ENCODE assay signal across 8 cellular contexts in the genomic region with DNA sequence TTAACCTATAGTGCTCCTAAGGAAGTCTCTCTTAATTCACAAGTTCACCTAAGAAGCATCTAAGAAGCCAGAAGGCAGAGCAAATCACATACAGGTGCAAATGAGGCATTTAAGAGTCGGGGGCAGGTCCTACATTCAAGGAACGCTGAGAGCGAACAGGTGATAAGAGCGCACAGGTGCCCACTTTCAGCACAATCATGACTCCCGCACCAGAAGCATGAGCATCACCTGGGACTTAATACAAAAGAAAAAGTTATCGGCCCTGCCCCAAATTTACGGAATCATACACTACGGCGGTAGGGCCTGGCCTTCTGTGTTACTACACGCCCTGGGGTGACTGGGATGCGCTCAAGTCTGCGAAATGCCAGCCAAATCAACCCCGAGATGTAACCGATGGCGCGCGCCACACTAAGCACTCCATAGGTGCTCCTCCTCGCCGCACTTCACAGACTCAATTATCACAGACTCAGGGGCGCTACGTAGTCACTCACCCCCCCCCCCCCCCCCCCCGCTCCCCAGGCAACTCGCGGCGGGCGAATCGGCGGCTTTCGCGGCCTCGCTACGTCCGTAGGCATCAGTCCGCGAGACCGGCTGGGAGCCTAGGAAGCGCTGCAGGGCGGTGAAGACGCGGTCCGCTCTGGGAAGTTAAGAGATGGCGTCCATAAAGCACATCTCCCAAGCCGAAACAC. TPM values are rescaled to one million over a fixed set of nuclear protein-coding genes. Genes with fewer than 3 reads are reported as not detected.
DNase-seq lines count a peak whose midpoint lies in the region; ATAC-seq and TF ChIP-seq lines count a peak whose summit lies in the region.

No MANE protein-coding gene starts in this region.

- DNase-seq in GM10266 (ENCODE audit: extremely low spot score) (peak; percentile 39), NCI-H1092 treated with DMSO at 0.1 percent for 48 hours (lab: John Stamatoyannopoulos, UW) (peak; percentile 42), chondrocyte (ENCODE audit: low spot score) (no peak), left kidney (ENCODE audit: low read depth, low spot score) (peak; percentile 84), NCI-H446 (lab: John Stamatoyannopoulos, UW) (no peak)
- DNase-seq in activated CD4-positive, CD25-positive, alpha-beta regulatory T cell treated with anti-CD3 and anti-CD28 coated beads, Interleukin-2, amount 50 U/mL, for 16 hours (ENCODE audit: low read depth, low spot score): peak; percentile 10
- DNase-seq in stimulated activated CD4-positive, alpha-beta T cell treated with anti-CD3 and anti-CD28 coated beads, Interleukin-1b, Interleukin-23, amount 100 ng/mL, for 24 hours (ENCODE audit: low read depth in 4 of 4, low spot score in 1 of 4): peak; percentile 12 to 20 (median 18)

- no peaks in the 10 kb centered on the region for H3K9me3 Mint-ChIP-seq in chondrocyte (ENCODE audit: low read depth)

- peak; percentile 8 for ATAC-seq in HG02588 (IDR thresholded peaks at IDR 0.05; ENCODE audit: unreplicated experiment)

- H3K4me1 Mint-ChIP-seq in chondrocyte (ENCODE audit: low read depth): peaks cover 13% of the 10 kb centered on the region

- H3K4me3 Mint-ChIP-seq in chondrocyte (ENCODE audit: unreplicated experiment): peak overlapping the region; percentile 96

- TF ChIP-seq CTCF in GM10266 (IDR thresholded peaks at IDR 0.05; ENCODE audit: control insufficient read depth, insufficient read depth, low read depth, missing control alignments) (no peak), chondrocyte (IDR thresholded peaks at IDR 0.05) (no peak)

- peak overlapping the region; percentile 99 for H3K27ac Mint-ChIP-seq in chondrocyte (ENCODE audit: unreplicated experiment)

- no peaks in the 10 kb centered on the region for H3K27me3 Mint-ChIP-seq in chondrocyte (ENCODE audit: low read depth)

- H3K36me3 Mint-ChIP-seq in chondrocyte (ENCODE audit: low read depth): no peaks in the 10 kb centered on the region

RNA-seq across cellular contexts. Expression of a gene that starts 0.7 kb away (rescaled TPM):
- 9.1 to 12.6 TPM (median 9.2 TPM) in 3 replicates for total RNA-seq in chondrocyte

Comparison
In these comparisons a context has a peak if more than half of its experiments do, and no peak if none do; other contexts are left out.
1. DNase-seq: peak in GM10266 (single experiment), NCI-H1092 treated with DMSO at 0.1 percent for 48 hours (single experiment), activated CD4-positive, CD25-positive, alpha-beta regulatory T cell treated with anti-CD3 and anti-CD28 coated beads, Interleukin-2, amount 50 U/mL, for 16 hours (single experiment), left kidney (single experiment) and stimulated activated CD4-positive, alpha-beta T cell treated with anti-CD3 and anti-CD28 coated beads, Interleukin-1b, Interleukin-23, amount 100 ng/mL, for 24 hours (4 of 4); none in chondrocyte (single experiment) and NCI-H446 (0 of 2).